In genomic region chr15:78540135-78540954, GRCh38 we compare ENCODE assay signal across 8 cellular contexts. TPM values are rescaled to one million over a fixed set of nuclear protein-coding genes. Genes with fewer than 3 reads are reported as not detected.
A peak's percentile ranks its signal among the peaks of the same experiment; 100 is the strongest.
DNase-seq lines count a peak whose midpoint lies in the region; TF ChIP-seq lines count a peak whose summit lies in the region.

PSMA4 (plus strand) TSS chr15:78540444; CDS start chr15:78541928, 1,484 bp downstream.

- peak within 1 kb of the TSS; percentile 97 for H3K4me2 ChIP-seq in Loucy (ENCODE audit: low read depth, low read length, poor library complexity, severe bottlenecking)
- peak within 1 kb of the TSS; percentile 85 for H3K4me2 ChIP-seq in neural progenitor cell

- H2AFZ ChIP-seq in Loucy (ENCODE audit: low read length) (peak within 1 kb of the TSS; percentile 88), neural progenitor cell (replicated peaks) (peak within 1 kb of the TSS; percentile 99)

- TF ChIP-seq CTCF in Loucy (conservative IDR thresholded peaks at IDR 0.05; ENCODE audit: low read length) (no peak; the same call in 1 of the 2 replicates), fibroblast of villous mesenchyme (IDR thresholded peaks at IDR 0.05; ENCODE audit: insufficient read depth, low read depth, low read length) (no peak), neural progenitor cell (IDR thresholded peaks at IDR 0.05) (peak; percentile 21)

- H3K27me3 ChIP-seq in Loucy (ENCODE audit: insufficient read depth, low read length, poor library complexity, severe bottlenecking) (no peaks in the 10 kb centered on the region), neural progenitor cell (no peaks in the 10 kb centered on the region)

- H3K4me3 ChIP-seq in Loucy (ENCODE audit: low read length, poor library complexity, severe bottlenecking) = peak within 1 kb of the TSS; percentile 95
- H3K4me3 ChIP-seq in fibroblast of villous mesenchyme (ENCODE audit: low read depth, low read length) = peak within 1 kb of the TSS; percentile 72
- peak within 1 kb of the TSS; percentile 91 for H3K4me3 ChIP-seq in neural progenitor cell

- H3K4me3 Mint-ChIP-seq in neural progenitor cell = peak within 1 kb of the TSS; percentile 100

- H3K27ac Mint-ChIP-seq in neural progenitor cell = peak within 1 kb of the TSS; percentile 98

- H3K9ac ChIP-seq in Loucy (ENCODE audit: low read depth, low read length, poor library complexity, severe bottlenecking) = peak within 1 kb of the TSS; percentile 91
- H3K9ac ChIP-seq in neural progenitor cell = peak within 1 kb of the TSS; percentile 89

- H3K27me3 Mint-ChIP-seq in neural progenitor cell (ENCODE audit: insufficient read depth, low read depth) = peaks cover 3% of the 10 kb centered on the region

- DNase-seq in ELF-1 (ENCODE audit: low read depth, low spot score) (peak; percentile 92), H4 (ENCODE audit: low spot score) (peak; percentile 79), SHP77 (lab: John Stamatoyannopoulos, UW) (peak; percentile 84 to 90), activated gamma-delta T cell (lab: John Stamatoyannopoulos, UW) (peak; percentile 88), fibroblast of villous mesenchyme (ENCODE audit: low read depth) (peak; percentile 87), neural progenitor cell (ENCODE audit: low spot score) (peak; percentile 93), stromal cell of bone marrow (ENCODE audit: low read depth) (peak; percentile 73)

- H3K9me3 ChIP-seq in Loucy (ENCODE audit: insufficient read depth, low read depth, low read length) = no peaks in the 10 kb centered on the region
- H3K9me3 ChIP-seq in neural progenitor cell (ENCODE audit: low read depth) = no peaks in the 10 kb centered on the region

- peaks cover 14% of the 10 kb centered on the region for H3K4me1 Mint-ChIP-seq in neural progenitor cell

- H3F3A ChIP-seq in Loucy (ENCODE audit: low read depth) = no peaks in the 10 kb centered on the region
- peaks cover 6% of the 10 kb centered on the region for H3F3A ChIP-seq in neural progenitor cell (ENCODE audit: low read depth)

- H3K9me3 Mint-ChIP-seq in neural progenitor cell = no peaks in the 10 kb centered on the region

- peaks cover 11% of the 10 kb centered on the region for H3K36me3 Mint-ChIP-seq in neural progenitor cell

- peaks cover 14% of the 10 kb centered on the region for H3K36me3 ChIP-seq in Loucy (ENCODE audit: insufficient read depth, low read length)
- peaks cover 23% of the 10 kb centered on the region for H3K36me3 ChIP-seq in neural progenitor cell

- H3K4me1 ChIP-seq in Loucy (ENCODE audit: insufficient read depth, low read length, poor library complexity, severe bottlenecking) (peaks cover 39% of the 10 kb centered on the region), neural progenitor cell (peaks cover 11% of the 10 kb centered on the region)

- peak within 1 kb of the TSS; percentile 89 for H3K27ac ChIP-seq in neural progenitor cell

- no peaks in the 10 kb centered on the region for H3K9me2 ChIP-seq in Loucy (replicated peaks; ENCODE audit: low read depth, low read length)

- H3K79me2 ChIP-seq in Loucy (ENCODE audit: insufficient read depth, low read length) (peaks cover 53% of the 10 kb centered on the region), neural progenitor cell (ENCODE audit: low read depth) (peaks cover 47% of the 10 kb centered on the region)

- H4K20me1 ChIP-seq in Loucy (ENCODE audit: insufficient read depth, low read length, poor library complexity, severe bottlenecking) (peaks cover 44% of the 10 kb centered on the region), neural progenitor cell (ENCODE audit: low read depth) (peaks cover 31% of the 10 kb centered on the region)

RNA-seq across cellular contexts. Expression of gene PSMA4, which starts in this region (rescaled TPM):
- total RNA-seq in H4 (2014; rRNA removed; shearing (Covaris generic)) = 610 and 702 TPM in 2 replicates
- total RNA-seq in fibroblast of villous mesenchyme = 215 and 291 TPM in 2 replicates
- total RNA-seq in neural progenitor cell (ENCODE audit: low replicate concordance) = 368 and 595 TPM in 2 replicates

Comparison
In these comparisons a context has a peak if more than half of its experiments do, and no peak if none do; other contexts are left out.
1. Peak in every context shown above with its lines: DNase-seq, H3K4me3 ChIP-seq and H3K27ac ChIP-seq.